In the genomic region with DNA sequence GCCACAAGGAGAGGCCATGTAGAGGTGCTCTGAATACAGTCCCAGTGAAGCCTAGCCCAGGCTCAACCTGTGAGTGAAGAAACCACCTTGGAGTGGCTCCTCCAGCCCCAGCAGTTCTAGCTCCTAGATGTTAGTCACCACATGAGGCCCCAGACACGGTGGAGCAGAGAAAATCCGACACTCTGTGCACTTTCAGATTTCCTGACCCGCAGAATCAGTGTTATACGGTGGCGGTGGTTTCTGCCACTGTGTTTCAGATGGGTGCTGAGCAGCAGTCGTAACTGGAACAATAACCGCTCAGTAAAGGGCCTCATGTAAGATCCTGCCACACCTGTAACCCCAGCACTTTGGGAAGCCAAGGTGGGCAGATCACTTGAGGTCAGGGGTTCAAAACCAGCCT, we compare ENCODE assay signal across 1 cellular context.
TF ChIP-seq lines count a peak whose summit lies in the region.

No MANE protein-coding gene starts in this region.

TF ChIP-seq in endothelial cell of umbilical vein, 7 proteins besides CTCF, POLR2A, EP300 and RAD21:
- TF ChIP-seq, protein P1, sequence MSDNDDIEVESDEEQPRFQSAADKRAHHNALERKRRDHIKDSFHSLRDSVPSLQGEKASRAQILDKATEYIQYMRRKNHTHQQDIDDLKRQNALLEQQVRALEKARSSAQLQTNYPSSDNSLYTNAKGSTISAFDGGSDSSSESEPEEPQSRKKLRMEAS (IDR thresholded peaks at IDR 0.05; ENCODE audit: insufficient read depth, insufficient read length): no peak
- no peak for TF ChIP-seq FOS (IDR thresholded peaks at IDR 0.05; ENCODE audit: borderline replicate concordance, insufficient read depth, low read length)
- no peak for TF ChIP-seq JUN (IDR thresholded peaks at IDR 0.05; ENCODE audit: borderline replicate concordance, insufficient read depth, insufficient read length, low read depth)
